In the genomic region with DNA sequence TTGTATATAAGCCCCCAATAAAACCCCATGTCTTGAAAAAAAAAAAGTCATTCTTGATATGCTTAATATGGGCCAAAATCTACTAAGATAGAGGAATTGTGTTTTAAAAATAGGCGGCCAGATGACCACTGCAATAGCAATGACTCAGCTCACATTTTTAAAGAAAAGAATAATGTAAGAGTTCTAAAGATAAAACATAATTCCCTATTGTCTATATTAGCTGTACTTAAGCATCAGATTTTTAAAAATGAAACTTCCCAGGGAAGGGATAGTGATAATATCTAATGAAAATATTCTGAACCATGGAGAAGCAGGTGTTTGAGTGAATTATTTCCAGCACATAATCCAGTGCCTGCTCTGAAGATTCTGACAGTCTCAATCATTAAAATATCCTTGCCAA, we compare ENCODE assay signal across 17 cellular contexts. TPM values are rescaled to one million over a fixed set of nuclear protein-coding genes. Genes with fewer than 3 reads are reported as not detected.
DNase-seq lines count a peak whose midpoint lies in the region; ATAC-seq, FAIRE-seq and TF ChIP-seq lines count a peak whose summit lies in the region.
"Had no signal": no experiment of that assay in that cellular context is flagged by ENCODE, and none has a peak within 500 bp of the region (broad histone marks: within the 10 kb centered on the region; RNA-seq: fewer than 3 reads in every experiment).

No MANE protein-coding gene starts in this region.

- H2AFZ ChIP-seq in SK-N-SH (ENCODE audit: low read depth), result no peak overlapping the region
- H2AFZ ChIP-seq in endothelial cell of umbilical vein (ENCODE audit: low read depth, low read length), result no peak overlapping the region
- no peak overlapping the region for H2AFZ ChIP-seq in osteoblast (ENCODE audit: low read length)

- DNase-seq in SK-N-SH, result no peak
- peak; percentile 65 for DNase-seq in endothelial cell of umbilical vein (ENCODE audit: low read depth, low spot score)
- peak; percentile 72 for DNase-seq in osteoblast (ENCODE audit: insufficient read length, low spot score, missing footprints)
- no peak for DNase-seq in GM20000 (ENCODE audit: low spot score)
- no peak for DNase-seq in NCI-H526 (lab: John Stamatoyannopoulos, UW)
- DNase-seq in GM10266 (ENCODE audit: extremely low spot score), result no peak
- DNase-seq: DMS79, NCI-H1048, NCI-H345, NCI-H69, PC-3 had no signal

- POLR2A ChIA-PET in SK-N-SH (lab: Yijun Ruan, JAX), result no interaction called here
- POLR2A ChIA-PET in endothelial cell of umbilical vein (lab: Charles Lee), result interaction anchor here (0.7 to 1.4 kb wide), 3 partner anchors 16 to 31 kb away, joined by 3 read pairs; no protein-coding TSS in a partner anchor

- H3K4me3 ChIP-seq in BLaER1 (no peak overlapping the region), SK-N-SH (ENCODE audit: low read depth in 2 of 2, low read length in 1 of 2) (no peak overlapping the region), endothelial cell of umbilical vein (replicated peaks in 1 of 3; ENCODE audit: insufficient read depth in 1 of 3, low read depth in 1 of 3, low read length in 3 of 3) (no peak overlapping the region), osteoblast (ENCODE audit: insufficient read depth, low read length) (no peak overlapping the region)
- H3K4me3 ChIP-seq: K562 had no signal

- CTCF ChIA-PET in SK-N-SH (lab: Yijun Ruan, JAX), result interaction anchor here (0.7 to 1.2 kb wide), 3 partner anchors 13 to 377 kb away, joined by 3 read pairs; no protein-coding TSS in a partner anchor
- CTCF ChIA-PET in endothelial cell of umbilical vein (lab: Charles Lee), result interaction anchor here (0.9 to 1.4 kb wide), 5 partner anchors 10 to 620 kb away, joined by 3 to 6 read pairs (median 3); a partner anchor contains a TSS

- intact Hi-C loops in endothelial cell of umbilical vein (cut with micrococcal nuclease), result no loop called here

- H3K9me1 ChIP-seq in endothelial cell of umbilical vein (replicated peaks; ENCODE audit: control insufficient read depth, extremely low read depth, insufficient read depth, low read length), result no peaks in the 10 kb centered on the region

- peaks cover 74% of the 10 kb centered on the region for H3K4me1 ChIP-seq in BLaER1
- peaks cover 23 to 25% of the 10 kb centered on the region in 2 experiments for H3K4me1 ChIP-seq in SK-N-SH (ENCODE audit: control insufficient read depth in 1 of 2, insufficient read depth in 2 of 2, low read depth in 1 of 2, low read length in 1 of 2)
- H3K4me1 ChIP-seq in endothelial cell of umbilical vein (ENCODE audit: control insufficient read depth, extremely low read depth, insufficient read depth, low read length), result peaks cover 14% of the 10 kb centered on the region
- H3K4me1 ChIP-seq in osteoblast (ENCODE audit: insufficient read depth, low read length), result peaks cover 34% of the 10 kb centered on the region

- no peak for TF ChIP-seq RAD21 in SK-N-SH (IDR thresholded peaks at IDR 0.05; ENCODE audit: low read length)

- peaks cover 100% of the 10 kb centered on the region for H4K20me1 ChIP-seq in BLaER1
- no peaks in the 10 kb centered on the region for H4K20me1 ChIP-seq in SK-N-SH (ENCODE audit: insufficient read depth)
- H4K20me1 ChIP-seq in endothelial cell of umbilical vein (replicated peaks; ENCODE audit: control insufficient read depth, extremely low read depth, insufficient read depth, low read length), result no peaks in the 10 kb centered on the region
- no peaks in the 10 kb centered on the region for H4K20me1 ChIP-seq in osteoblast (ENCODE audit: insufficient read depth, low read length)

- TF ChIP-seq POLR2A in endothelial cell of umbilical vein (IDR thresholded peaks at IDR 0.05; ENCODE audit: low read depth, low read length), result no peak

- H3K27me3 ChIP-seq in BLaER1 (no peaks in the 10 kb centered on the region), SK-N-SH (ENCODE audit: insufficient read depth) (no peaks in the 10 kb centered on the region), endothelial cell of umbilical vein (ENCODE audit: control insufficient read depth in 2 of 2, insufficient read depth in 2 of 2, low read length in 2 of 2) (no peaks in the 10 kb centered on the region), osteoblast (ENCODE audit: insufficient read depth, low read length) (no peaks in the 10 kb centered on the region)

- peaks cover 18% of the 10 kb centered on the region for H3F3A ChIP-seq in SK-N-SH (replicated peaks; ENCODE audit: insufficient read depth)

- H3K27ac ChIP-seq in BLaER1 (no peak overlapping the region), SK-N-SH (ENCODE audit: low read depth in 2 of 2, low read length in 1 of 2) (peak overlapping the region in 1 of 2 experiments; percentile 62; a peak in 1 of 4 replicates), endothelial cell of umbilical vein (ENCODE audit: insufficient read depth, low read depth, low read length) (peak overlapping the region; percentile 42), osteoblast (ENCODE audit: low read depth, low read length) (peak overlapping the region; percentile 21)

- no peak for ATAC-seq in HG03460 (IDR thresholded peaks at IDR 0.05; ENCODE audit: unreplicated experiment)
- ATAC-seq: K562, PC-3 had no signal

- FAIRE-seq in endothelial cell of umbilical vein (lab: Jason Lieb, UNC), result no peak
- FAIRE-seq: A204.1, G401.6, HTR-8/SVneo, K562 had no signal

- H3K9me2 ChIP-seq in SK-N-SH, result no peaks in the 10 kb centered on the region

- H3K36me3 ChIP-seq in BLaER1 (peaks cover 70% of the 10 kb centered on the region), SK-N-SH (replicated peaks in 1 of 2; ENCODE audit: control insufficient read depth in 1 of 2, insufficient read depth in 2 of 2, low read length in 1 of 2) (peaks cover 0 to 2% of the 10 kb centered on the region in 2 experiments), endothelial cell of umbilical vein (ENCODE audit: control insufficient read depth in 2 of 2, extremely low read depth in 1 of 2, insufficient read depth in 2 of 2, low read length in 2 of 2) (peaks cover 7 to 9% of the 10 kb centered on the region in 2 experiments), osteoblast (ENCODE audit: insufficient read depth, low read length) (no peaks in the 10 kb centered on the region)

- 0 out of 4 replicates have a peak, but pooled peaks of 1 of the 2 experiments have one; percentile 25 for TF ChIP-seq EP300 in SK-N-SH (IDR thresholded peaks at IDR 0.05; ENCODE audit: borderline replicate concordance in 1 of 2, low read depth in 1 of 2, low read length in 1 of 2)

- BruUV-seq in endothelial cell of umbilical vein (replicated peaks; lab: Mats Ljungman, UMichigan), result no TSS peak

- dilution Hi-C loops in endothelial cell of umbilical vein (cut with MboI; ENCODE audit: extremely low pct_ligation_motif_present, low sequenced_read_pairs), result no loop called here

- H3K4me2 ChIP-seq in BLaER1 (peak overlapping the region; percentile 9; the same call in 1 of the 2 replicates), SK-N-SH (peak overlapping the region; percentile 47), endothelial cell of umbilical vein (ENCODE audit: insufficient read depth, low read length) (peak overlapping the region; percentile 21), osteoblast (ENCODE audit: insufficient read depth, low read length) (no peak overlapping the region)

- H3K9me3 ChIP-seq in BLaER1 (no peaks in the 10 kb centered on the region), SK-N-SH (no peaks in the 10 kb centered on the region), endothelial cell of umbilical vein (replicated peaks; ENCODE audit: control insufficient read depth, insufficient read depth, low read length) (no peaks in the 10 kb centered on the region), osteoblast (ENCODE audit: low read depth, low read length) (no peaks in the 10 kb centered on the region)

- H3K9ac ChIP-seq in BLaER1 (no peak overlapping the region), SK-N-SH (no peak overlapping the region), endothelial cell of umbilical vein (replicated peaks; ENCODE audit: extremely low read depth, insufficient read depth, low read length) (no peak overlapping the region)

- TF ChIP-seq CTCF in SK-N-SH (IDR thresholded peaks at IDR 0.05) (no peak), endothelial cell of umbilical vein (IDR thresholded peaks at IDR 0.05; ENCODE audit: extremely low read depth in 1 of 2, insufficient read depth in 1 of 2, low read depth in 1 of 2, low read length in 2 of 2) (no peak), osteoblast (IDR thresholded peaks at IDR 0.05; ENCODE audit: extremely low read depth, low read depth, low read length) (no peak), GM20000 (IDR thresholded peaks at IDR 0.05; ENCODE audit: extremely low read depth, missing control alignments) (no peak), GM10266 (IDR thresholded peaks at IDR 0.05; ENCODE audit: control insufficient read depth, insufficient read depth, low read depth, missing control alignments) (no peak)

- WGBS in SK-N-SH (ENCODE audit: low lambda C conversion rate), result 48% methylated on average over 1 of the region's 1 CpG

- H3K79me2 ChIP-seq in SK-N-SH (ENCODE audit: insufficient read depth) (no peaks in the 10 kb centered on the region), endothelial cell of umbilical vein (ENCODE audit: control insufficient read depth, insufficient read depth, low read length) (peaks cover 6% of the 10 kb centered on the region), osteoblast (ENCODE audit: insufficient read depth, low read length) (peaks cover 45% of the 10 kb centered on the region)

TF ChIP-seq in endothelial cell of umbilical vein, 7 proteins besides CTCF, POLR2A, EP300 and RAD21 (continues in another document):
- TF ChIP-seq GATA2 (IDR thresholded peaks at IDR 0.05; ENCODE audit: insufficient read depth, insufficient read length, low read depth, low read length), result no peak
- no peak for TF ChIP-seq EZH2 (IDR thresholded peaks at IDR 0.05; ENCODE audit: borderline replicate concordance, low read depth, low read length, severe bottlenecking)
- no peak for TF ChIP-seq POLR2AphosphoS5 (IDR thresholded peaks at IDR 0.05; ENCODE audit: insufficient read depth, low read depth, low read length)
- TF ChIP-seq JUN (IDR thresholded peaks at IDR 0.05; ENCODE audit: borderline replicate concordance, insufficient read depth, insufficient read length, low read depth), result peak; percentile 27

RNA-seq across cellular contexts. Expression of a gene that starts 31.7 kb away (rescaled TPM):
- polyA plus RNA-seq in SK-N-SH (2012; rRNA removed), result 2.8 and 3.0 TPM in 2 replicates
- polyA plus RNA-seq in SK-N-SH (2012; cell fraction: cytosol; rRNA removed), result 3.7 and 4.4 TPM in 2 replicates
- 2.7 and 3.6 TPM in 2 replicates for polyA plus RNA-seq in SK-N-SH (2012; cell fraction: nucleus; rRNA removed)
- 69.5 and 80.3 TPM in 2 replicates for total RNA-seq in endothelial cell of umbilical vein
- polyA plus RNA-seq in endothelial cell of umbilical vein, result 42.0 and 50.4 TPM in 2 replicates
- 46.0 and 47.8 TPM in 2 replicates for polyA plus RNA-seq in endothelial cell of umbilical vein (2011; cell fraction: cytosol; rRNA removed)
- 125 and 151 TPM in 2 replicates for polyA plus RNA-seq in endothelial cell of umbilical vein (2011; cell fraction: nucleus; rRNA removed)
- polyA plus RNA-seq in endothelial cell of umbilical vein (2012), result 26.2 and 34.6 TPM in 2 replicates
- polyA minus RNA-seq in endothelial cell of umbilical vein, result 97.3 and 109 TPM in 2 replicates
- 0.51 TPM for polyA minus RNA-seq in endothelial cell of umbilical vein (2011; cell fraction: cytosol; rRNA and poly(A)+ RNA removed)
- 147 and 153 TPM in 2 replicates for polyA minus RNA-seq in endothelial cell of umbilical vein (2011; cell fraction: nucleus; rRNA and poly(A)+ RNA removed)
- total RNA-seq in osteoblast, result 10.0 and 17.0 TPM in 2 replicates

Comparison
In these comparisons a context has a peak if more than half of its experiments do, and no peak if none do; other contexts are left out.
1. DNase-seq: peak in endothelial cell of umbilical vein (single experiment) and osteoblast (single experiment); none in SK-N-SH (single experiment), GM20000 (single experiment), NCI-H526 (0 of 2) and GM10266 (single experiment).